In the genomic region with DNA sequence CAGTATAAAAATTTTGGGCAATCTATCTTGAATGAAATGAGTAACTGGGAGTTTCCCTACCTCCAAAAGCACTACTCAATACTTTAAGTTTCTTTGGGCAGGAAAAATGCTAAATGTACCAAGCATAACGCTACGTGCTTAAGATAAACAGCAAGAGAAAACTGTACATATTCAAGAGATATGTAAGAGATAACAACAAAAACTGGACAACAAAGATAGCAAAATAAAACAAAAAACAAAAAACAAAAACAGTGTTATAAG, we compare ENCODE assay signal across 14 cellular contexts.
"Had no signal": no experiment of that assay in that cellular context is flagged by ENCODE, and none has a peak within 500 bp of the region (broad histone marks: within the 10 kb centered on the region; RNA-seq: fewer than 3 reads in every experiment).

No MANE protein-coding gene starts in this region.

- H3K27ac Mint-ChIP-seq: activated B cell treated with CpG ODN at 0.5 μM for 24 hours had no signal

- H3K4me3 ChIP-seq: body of pancreas, lower lobe of right lung, pancreas had no signal

- H3K4me1 ChIP-seq: lower lobe of right lung had no signal

- H3K27ac ChIP-seq: body of pancreas, lower lobe of right lung, pancreas had no signal

- H3K27me3 ChIP-seq: body of pancreas, pancreas had no signal

- H3K9me3 ChIP-seq: body of pancreas, lower lobe of right lung, pancreas had no signal

- H3K27me3 Mint-ChIP-seq: activated B cell treated with CpG ODN at 0.5 μM for 24 hours; central memory CD8-positive, alpha-beta T cell; T-helper 17 cell had no signal

- H3K9me3 Mint-ChIP-seq: activated B cell treated with CpG ODN at 0.5 μM for 24 hours; central memory CD8-positive, alpha-beta T cell; immature natural killer cell had no signal

- FAIRE-seq: pancreas had no signal

- ATAC-seq: body of pancreas, pancreas, T-helper 17 cell had no signal

- DNase-seq: activated B cell treated with CpG ODN at 0.5 μM for 24 hours; activated CD4-positive, alpha-beta T cell treated with anti-CD3 and anti-CD28 coated beads, Interleukin-2, amount 50 U/mL, for 1 hour; activated gamma-delta T cell treated with Interleukin-2 at 50 U/mL for 16 hours; body of pancreas; cortex of kidney; effector memory CD4-positive, alpha-beta T cell; immature natural killer cell; lower lobe of right lung; midbrain; stimulated activated CD4-positive, alpha-beta T cell treated with anti-CD3 and anti-CD28 coated beads, Interleukin-2, amount 100 ng/mL, for 48 hours; stimulated activated CD8-positive, alpha-beta memory T cell treated with anti-CD3 and anti-CD28 coated beads, Interleukin-4, amount 100 ng/mL, for 48 hours; T-helper 17 cell had no signal

- H3K4me3 Mint-ChIP-seq: activated B cell treated with CpG ODN at 0.5 μM for 24 hours; central memory CD8-positive, alpha-beta T cell; immature natural killer cell had no signal
